ENCODE assay signal across 12 cellular contexts in the genomic region with DNA sequence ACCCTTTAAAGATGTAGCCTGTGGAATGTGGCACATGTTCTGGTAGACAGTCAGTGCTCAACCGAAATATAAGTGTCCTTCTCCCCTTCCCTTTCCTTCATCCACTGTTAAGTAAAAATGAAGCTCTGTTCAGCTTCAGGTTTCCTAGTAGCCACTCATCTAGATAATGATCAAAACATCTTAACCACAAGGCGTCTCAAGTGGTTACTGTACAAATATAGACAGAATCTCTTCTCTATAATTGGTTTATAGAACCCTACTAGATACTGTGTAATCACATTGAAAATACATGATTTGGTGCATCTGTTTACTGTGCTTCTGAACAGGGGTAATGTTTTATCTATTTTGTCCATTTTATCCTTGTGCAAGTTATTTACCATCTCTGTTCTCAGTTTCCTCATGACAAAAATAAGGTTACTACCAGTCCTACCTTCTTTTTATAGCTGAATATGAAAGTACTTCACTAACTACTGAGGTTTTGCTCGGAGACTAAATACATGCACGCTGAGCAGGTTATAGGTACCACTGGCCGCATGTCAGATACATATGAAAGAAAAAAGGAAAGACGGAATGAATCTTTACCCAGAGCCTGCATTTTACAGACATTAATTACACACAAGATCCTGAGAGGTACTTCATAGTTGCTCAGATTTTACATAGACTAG. TPM values are rescaled to one million over a fixed set of nuclear protein-coding genes. Genes with fewer than 3 reads are reported as not detected.
DNase-seq lines count a peak whose midpoint lies in the region; ATAC-seq and TF ChIP-seq lines count a peak whose summit lies in the region.
"Had no signal": no experiment of that assay in that cellular context is flagged by ENCODE, and none has a peak within 500 bp of the region (broad histone marks: within the 10 kb centered on the region; RNA-seq: fewer than 3 reads in every experiment).

No MANE protein-coding gene starts in this region.

- H3K27me3 Mint-ChIP-seq in effector memory CD8-positive, alpha-beta T cell, result peaks cover 37 to 53% of the 10 kb centered on the region in 2 donors
- peaks cover 12% of the 10 kb centered on the region for H3K27me3 Mint-ChIP-seq in H9 (ENCODE audit: low read depth)

- no peak overlapping the region for H2BK5ac ChIP-seq in H9 (ENCODE audit: insufficient read length, low read length)

- H3K4me2 ChIP-seq in H9 (ENCODE audit: insufficient read depth, insufficient read length, low read length), result no peak overlapping the region

- H3K23ac ChIP-seq in H9 (ENCODE audit: insufficient read length, low read depth, low read length), result no peak overlapping the region

- no peak overlapping the region for H2AK5ac ChIP-seq in H9 (ENCODE audit: insufficient read length, low read length)

- H3K36me3 Mint-ChIP-seq in effector memory CD8-positive, alpha-beta T cell (ENCODE audit: insufficient read depth), result no peaks in the 10 kb centered on the region
- H3K36me3 Mint-ChIP-seq in H9 (ENCODE audit: insufficient read depth in 1 of 3, low read depth in 3 of 3), result 0 out of 7 replicates have a peak, but pooled peaks cover 0 to 3% (median 0%) of the 10 kb centered on the region in 3 experiments

- H3K4ac ChIP-seq in H9 (ENCODE audit: low read depth, low read length), result no peak overlapping the region

- H3K27me3 ChIP-seq in H9 (ENCODE audit: insufficient read depth, low read length), result peaks cover 4% of the 10 kb centered on the region; the same call in 1 of the 2 replicates
- H3K27me3 ChIP-seq: sigmoid colon had no signal

- no peak overlapping the region for H4K8ac ChIP-seq in H9 (replicated peaks; ENCODE audit: insufficient read length, low read depth, low read length)

- peaks cover 7% of the 10 kb centered on the region for H3K23me2 ChIP-seq in H9 (ENCODE audit: insufficient read length, low read depth, low read length, poor library complexity, severe bottlenecking)

- no peak overlapping the region for H3K9ac ChIP-seq in H9 (ENCODE audit: extremely low read depth, insufficient read length, low read length)

- no peaks in the 10 kb centered on the region for H3K79me1 ChIP-seq in H9 (ENCODE audit: insufficient read depth, low read depth, low read length, poor library complexity, severe bottlenecking)

- no peak overlapping the region for H3K4me3 Mint-ChIP-seq in effector memory CD8-positive, alpha-beta T cell
- no peak overlapping the region for H3K4me3 Mint-ChIP-seq in H9

- peak; percentile 45 for DNase-seq in DMS53 (lab: John Stamatoyannopoulos, UW)
- DNase-seq in DMS53 treated with DMSO at 0.1 percent for 48 hours (lab: John Stamatoyannopoulos, UW; ENCODE audit: unreplicated experiment), result no peak
- DNase-seq in effector memory CD8-positive, alpha-beta T cell, result no peak
- DNase-seq in mucosa of gallbladder (ENCODE audit: low spot score), result no peak
- no peak for DNase-seq in NK-92 (lab: John Stamatoyannopoulos, UW; ENCODE audit: unreplicated experiment)
- DNase-seq in H9, result no peak
- DNase-seq: GF-D8, sigmoid colon had no signal

- H3K9me3 Mint-ChIP-seq in effector memory CD8-positive, alpha-beta T cell, result no peaks in the 10 kb centered on the region
- peaks cover 5 to 6% of the 10 kb centered on the region in 2 experiments; a peak in 4 of 5 replicates for H3K9me3 Mint-ChIP-seq in H9

- H3K14ac ChIP-seq in H9 (ENCODE audit: insufficient read depth, low read length), result no peak overlapping the region

- no peak overlapping the region for H3K18ac ChIP-seq in H9 (ENCODE audit: insufficient read length, low read depth, low read length)

- no peak overlapping the region for H2BK20ac ChIP-seq in H9 (ENCODE audit: low read depth, low read length, poor library complexity, severe bottlenecking)

- peaks cover 7% of the 10 kb centered on the region; the same call in 1 of the 2 replicates for H3K4me1 ChIP-seq in H9 (ENCODE audit: insufficient read depth, low read length)

- no CpG with 5 or more reads among the region's 6 CpGs for WGBS in H9 (ENCODE audit: extremely low coverage, insufficient read length, low lambda C conversion rate)

- no peaks in the 10 kb centered on the region for H4K20me1 ChIP-seq in H9 (ENCODE audit: control insufficient read depth, insufficient read depth, insufficient read length)

- no peaks in the 10 kb centered on the region for H3K79me2 ChIP-seq in H9 (ENCODE audit: insufficient read depth, low read length)

- H3K27ac ChIP-seq in H9 (ENCODE audit: insufficient read length, low read depth, low read length), result no peak overlapping the region
- H3K27ac ChIP-seq: 22Rv1, sigmoid colon had no signal

- no peak overlapping the region for H2AFZ ChIP-seq in H9 (ENCODE audit: low read length)

- H2BK12ac ChIP-seq in H9 (ENCODE audit: insufficient read length, low read depth, low read length), result no peak overlapping the region

- no peak overlapping the region for H3K27ac Mint-ChIP-seq in effector memory CD8-positive, alpha-beta T cell
- H3K27ac Mint-ChIP-seq in H9, result no peak overlapping the region

- ATAC-seq in GM21786 (IDR thresholded peaks at IDR 0.05; ENCODE audit: unreplicated experiment) (peak; percentile 64), HG03469 (IDR thresholded peaks at IDR 0.05; ENCODE audit: unreplicated experiment) (peak; percentile 51)
- ATAC-seq in effector memory CD8-positive, alpha-beta T cell (replicated peaks), result peak; percentile 21
- ATAC-seq: Panc1 had no signal

- peaks cover 3 to 7% of the 10 kb centered on the region in 2 donors for H3K4me1 Mint-ChIP-seq in effector memory CD8-positive, alpha-beta T cell (ENCODE audit: low read depth in 2 of 2)
- H3K4me1 Mint-ChIP-seq in H9, result peaks cover 21 to 26% of the 10 kb centered on the region in 2 experiments

- H3K9me3 ChIP-seq in H9 (ENCODE audit: control insufficient read depth, low read depth, low read length), result no peaks in the 10 kb centered on the region
- H3K9me3 ChIP-seq: sigmoid colon had no signal

- no peak overlapping the region for H3K56ac ChIP-seq in H9 (ENCODE audit: insufficient read length, low read depth, low read length)

- H3T11ph ChIP-seq in H9 (ENCODE audit: low read length), result no peak overlapping the region

- no peak overlapping the region for H2BK120ac ChIP-seq in H9 (ENCODE audit: low read depth, low read length, poor library complexity, severe bottlenecking)

- TF ChIP-seq CTCF in H9 (conservative IDR thresholded peaks at IDR 0.05), result no peak

- no peak overlapping the region for H4K91ac ChIP-seq in H9 (ENCODE audit: insufficient read length, low read depth, low read length)

- H2BK15ac ChIP-seq in H9 (ENCODE audit: low read depth, low read length), result no peak overlapping the region

- no peak overlapping the region for H4K5ac ChIP-seq in H9 (ENCODE audit: insufficient read length, low read depth, low read length)

RNA-seq across cellular contexts. Expression of a gene that starts 20.3 kb away (rescaled TPM):
- total RNA-seq in mucosa of gallbladder, result 58.9 TPM
- total RNA-seq in H9 (2021), result 54.4 and 55.9 TPM in 2 replicates
